In genomic region chr18:66560092-66560491, GRCh38 we compare ENCODE assay signal across 8 cellular contexts. TPM values are rescaled to one million over a fixed set of nuclear protein-coding genes. Genes with fewer than 3 reads are reported as not detected.
DNase-seq lines count a peak whose midpoint lies in the region; ATAC-seq and TF ChIP-seq lines count a peak whose summit lies in the region.

No MANE protein-coding gene starts in this region.

- no peak overlapping the region for H3K4me3 Mint-ChIP-seq in HFFc6
- no peak overlapping the region for H3K4me3 Mint-ChIP-seq in natural killer cell treated with Interleukin-12 subunit alpha and Interleukin-12 subunit beta and Interleukin-15 and Interleukin-18, amount 100 ng/mL, for 72 hours

- H3K27me3 ChIP-seq in Karpas-422 (ENCODE audit: low read length) (no peaks in the 10 kb centered on the region), SJCRH30 (no peaks in the 10 kb centered on the region), iPS DF 6.9 (ENCODE audit: control insufficient read depth, insufficient read depth, low read length) (no peaks in the 10 kb centered on the region)

- H3K9ac ChIP-seq in Karpas-422 (ENCODE audit: low read length), result no peak overlapping the region

- H3K4me1 Mint-ChIP-seq in HFFc6 (ENCODE audit: low read depth), result no peaks in the 10 kb centered on the region
- H3K4me1 Mint-ChIP-seq in natural killer cell treated with Interleukin-12 subunit alpha and Interleukin-12 subunit beta and Interleukin-15 and Interleukin-18, amount 100 ng/mL, for 72 hours (ENCODE audit: low read depth in 2 of 2), result no peaks in the 10 kb centered on the region

- H3K36me3 Mint-ChIP-seq in HFFc6 (ENCODE audit: low read depth), result no peaks in the 10 kb centered on the region
- H3K36me3 Mint-ChIP-seq in natural killer cell treated with Interleukin-12 subunit alpha and Interleukin-12 subunit beta and Interleukin-15 and Interleukin-18, amount 100 ng/mL, for 72 hours, result no peaks in the 10 kb centered on the region

- peaks cover 37% of the 10 kb centered on the region for H3K9me3 ChIP-seq in Karpas-422 (ENCODE audit: low read length)
- no peaks in the 10 kb centered on the region for H3K9me3 ChIP-seq in SJCRH30 (replicated peaks)
- H3K9me3 ChIP-seq in iPS DF 6.9 (ENCODE audit: control insufficient read depth, insufficient read depth, low read length), result no peaks in the 10 kb centered on the region

- no peaks in the 10 kb centered on the region for H3K9me2 ChIP-seq in Karpas-422 (replicated peaks; ENCODE audit: insufficient read depth, low read length)

- no peaks in the 10 kb centered on the region for H3K4me1 ChIP-seq in Karpas-422 (ENCODE audit: low read length)
- H3K4me1 ChIP-seq in SJCRH30, result no peaks in the 10 kb centered on the region
- H3K4me1 ChIP-seq in iPS DF 6.9 (ENCODE audit: control insufficient read depth, insufficient read depth, low read length), result no peaks in the 10 kb centered on the region

- H3K27ac Mint-ChIP-seq in HFFc6, result no peak overlapping the region
- no peak overlapping the region for H3K27ac Mint-ChIP-seq in natural killer cell treated with Interleukin-12 subunit alpha and Interleukin-12 subunit beta and Interleukin-15 and Interleukin-18, amount 100 ng/mL, for 72 hours

- no peaks in the 10 kb centered on the region for H3K79me2 ChIP-seq in Karpas-422 (ENCODE audit: low read length)

- H3K27ac ChIP-seq in Karpas-422 (ENCODE audit: low read length), result no peak overlapping the region
- H3K27ac ChIP-seq in SJCRH30, result no peak overlapping the region
- no peak overlapping the region for H3K27ac ChIP-seq in iPS DF 6.9 (ENCODE audit: low read length)

- no peaks in the 10 kb centered on the region for H3K27me3 Mint-ChIP-seq in HFFc6 (ENCODE audit: insufficient read depth)
- no peaks in the 10 kb centered on the region for H3K27me3 Mint-ChIP-seq in natural killer cell treated with Interleukin-12 subunit alpha and Interleukin-12 subunit beta and Interleukin-15 and Interleukin-18, amount 100 ng/mL, for 72 hours

- ATAC-seq in HG03520 (IDR thresholded peaks at IDR 0.05; ENCODE audit: unreplicated experiment), result no peak
- ATAC-seq in natural killer cell treated with Interleukin-12 subunit alpha and Interleukin-12 subunit beta and Interleukin-15 and Interleukin-18, amount 100 ng/mL, for 72 hours, result no peak

- H3K9me3 Mint-ChIP-seq in HFFc6, result peaks cover 10% of the 10 kb centered on the region
- no peaks in the 10 kb centered on the region for H3K9me3 Mint-ChIP-seq in natural killer cell treated with Interleukin-12 subunit alpha and Interleukin-12 subunit beta and Interleukin-15 and Interleukin-18, amount 100 ng/mL, for 72 hours

- TF ChIP-seq CTCF in HFFc6 (IDR thresholded peaks at IDR 0.05), result no peak

- H2AFZ ChIP-seq in Karpas-422 (ENCODE audit: low read length), result no peak overlapping the region

- DNase-seq in AML-193 (lab: John Stamatoyannopoulos, UW) (peak; percentile 18 to 31), Karpas-422 (peak; percentile 62), SJCRH30 (peak; percentile 9 to 40), iPS DF 6.9 (ENCODE audit: low read depth, low spot score) (peak; percentile 7), HFFc6 (no peak)
- no peak for DNase-seq in stimulated activated CD4-positive, alpha-beta T cell treated with anti-CD3 and anti-CD28 coated beads, Interleukin-2, amount 100 ng/mL, for 48 hours
- no peak for DNase-seq in natural killer cell treated with Interleukin-12 subunit alpha and Interleukin-12 subunit beta and Interleukin-15 and Interleukin-18, amount 100 ng/mL, for 72 hours (ENCODE audit: low spot score)

- WGBS in iPS DF 6.9 (ENCODE audit: insufficient coverage, insufficient read length), result no CpG with 5 or more reads among the region's 4 CpGs

- no peaks in the 10 kb centered on the region for H3K36me3 ChIP-seq in Karpas-422 (ENCODE audit: insufficient read depth, low read length)
- no peaks in the 10 kb centered on the region for H3K36me3 ChIP-seq in SJCRH30
- H3K36me3 ChIP-seq in iPS DF 6.9 (ENCODE audit: control insufficient read depth, insufficient read depth, low read length), result no peaks in the 10 kb centered on the region

- no peak overlapping the region for H3K4me2 ChIP-seq in Karpas-422 (ENCODE audit: low read depth, low read length, poor library complexity, severe bottlenecking)

- no peak overlapping the region for H3K4me3 ChIP-seq in Karpas-422 (ENCODE audit: low read length)
- no peak overlapping the region for H3K4me3 ChIP-seq in SJCRH30
- no peak overlapping the region for H3K4me3 ChIP-seq in iPS DF 6.9 (ENCODE audit: low read length)

- no peaks in the 10 kb centered on the region for H4K20me1 ChIP-seq in Karpas-422 (ENCODE audit: insufficient read depth, low read depth, low read length)

RNA-seq across cellular contexts. Expression of gene CDH19, which starts 43.8 kb away (rescaled TPM):
- total RNA-seq in Karpas-422 (2014; rRNA removed; shearing (Covaris generic); ENCODE audit: low replicate concordance), result not detected in 2 replicates
- total RNA-seq in SJCRH30 (2014; rRNA removed; shearing (Covaris generic)), result 21.4 and 22.3 TPM in 2 replicates
- total RNA-seq in HFFc6 (2021; fragmentation: NEBNext Ultra II Directional; extraction: Animal tissue kit (Norgen Biotek cat#: 25700)), result not detected
- total RNA-seq in natural killer cell treated with Interleukin-12 subunit alpha and Interleukin-12 subunit beta and Interleukin-15 and Interleukin-18, amount 100 ng/mL, for 72 hours, result not detected

Comparison
In these comparisons a context has a peak if more than half of its experiments do, and no peak if none do; other contexts are left out.
1. DNase-seq: peak in AML-193 (2 of 2), Karpas-422 (single experiment), SJCRH30 (2 of 2) and iPS DF 6.9 (single experiment); none in stimulated activated CD4-positive, alpha-beta T cell treated with anti-CD3 and anti-CD28 coated beads, Interleukin-2, amount 100 ng/mL, for 48 hours (0 of 2), HFFc6 (single experiment) and natural killer cell treated with Interleukin-12 subunit alpha and Interleukin-12 subunit beta and Interleukin-15 and Interleukin-18, amount 100 ng/mL, for 72 hours (single experiment).
2. RNA of gene CDH19, which starts 43.8 kb away (total RNA-seq): 21.4 to 22.3 TPM in SJCRH30; not detected in Karpas-422, not detected in HFFc6 and not detected in natural killer cell treated with Interleukin-12 subunit alpha and Interleukin-12 subunit beta and Interleukin-15 and Interleukin-18, amount 100 ng/mL, for 72 hours; every median in the first group is over 10 times any median in the second.